ENCODE assay signal across 8 cellular contexts in genomic region chr1:152459596-152460528, GRCh38. TPM values are rescaled to one million over a fixed set of nuclear protein-coding genes. Genes with fewer than 3 reads are reported as not detected.
DNase-seq lines count a peak whose midpoint lies in the region; ATAC-seq and TF ChIP-seq lines count a peak whose summit lies in the region.

No MANE protein-coding gene starts in this region.

- BruUV-seq in Calu3 (replicated peaks; lab: Mats Ljungman, UMichigan): no TSS peak

- no peaks in the 10 kb centered on the region for H3K4me1 Mint-ChIP-seq in Calu3 (ENCODE audit: low read depth, unreplicated experiment)
- peaks cover 11% of the 10 kb centered on the region for H3K4me1 Mint-ChIP-seq in activated T-helper 17 cell treated with anti-CD3 and anti-CD28 coated beads, Interleukin-2, amount 50 U/mL, for 72 hours

- no peak overlapping the region for H3K27ac Mint-ChIP-seq in Calu3 (ENCODE audit: unreplicated experiment)
- peak overlapping the region; percentile 28 for H3K27ac Mint-ChIP-seq in activated T-helper 17 cell treated with anti-CD3 and anti-CD28 coated beads, Interleukin-2, amount 50 U/mL, for 72 hours

- intact Hi-C loops in Calu3 (cut with micrococcal nuclease; ENCODE audit: unreplicated experiment): loop anchor here (2.0 kb wide), 1 partner anchor 407 kb away; no protein-coding TSS in a partner anchor
- intact Hi-C loops in aorta (cut with DNase I): loop anchor here (5.0 kb wide), 2 partner anchors 268 to 408 kb away; no protein-coding TSS in a partner anchor

- H3K4me1 ChIP-seq in aorta (ENCODE audit: control insufficient read depth in 1 of 2, insufficient read depth in 2 of 2, low read length in 2 of 2): peaks cover 0 to 2% of the 10 kb centered on the region in 2 donors

- no peak overlapping the region for H3K27ac ChIP-seq in aorta (ENCODE audit: low read depth in 1 of 2, low read length in 2 of 2)

- H3K27me3 Mint-ChIP-seq in Calu3 (ENCODE audit: unreplicated experiment): peaks cover 43% of the 10 kb centered on the region
- no peaks in the 10 kb centered on the region for H3K27me3 Mint-ChIP-seq in activated T-helper 17 cell treated with anti-CD3 and anti-CD28 coated beads, Interleukin-2, amount 50 U/mL, for 72 hours

- no peaks in the 10 kb centered on the region for H3K36me3 ChIP-seq in aorta (ENCODE audit: control insufficient read depth in 1 of 2, insufficient read depth in 2 of 2, low read length in 1 of 2)

- peak; percentile 85 for TF ChIP-seq CTCF in Calu3 (IDR thresholded peaks at IDR 0.05; ENCODE audit: unreplicated experiment)

- WGBS in aorta, 2 donors: 38 to 43% methylated on average over 8 of the region's 8 CpGs

- no peak overlapping the region for H3K4me3 Mint-ChIP-seq in Calu3 (ENCODE audit: low read depth, unreplicated experiment)
- peak overlapping the region; percentile 52 for H3K4me3 Mint-ChIP-seq in activated T-helper 17 cell treated with anti-CD3 and anti-CD28 coated beads, Interleukin-2, amount 50 U/mL, for 72 hours

- CTCF ChIA-PET in Calu3 (lab: Charles Lee): interaction anchor here (0.6 to 3.1 kb wide), 10 partner anchors 20 to 920 kb away, joined by 3 to 63 read pairs (median 5); no protein-coding TSS in a partner anchor

- peak; percentile 85 for DNase-seq in Calu3
- DNase-seq in GM19240 (ENCODE audit: insufficient read length, low spot score): peak; percentile 30
- peak; percentile 81 for DNase-seq in RKO (ENCODE audit: low spot score)
- DNase-seq in glomerular endothelial cell (ENCODE audit: extremely low read depth, low read depth, low spot score): peak; percentile 42
- DNase-seq in renal cortical epithelial cell (ENCODE audit: low read depth): peak; percentile 55
- peak; percentile 84 to 90 for DNase-seq in aorta

- no peaks in the 10 kb centered on the region for H3K9me3 Mint-ChIP-seq in Calu3 (ENCODE audit: low read depth, unreplicated experiment)
- H3K9me3 Mint-ChIP-seq in activated T-helper 17 cell treated with anti-CD3 and anti-CD28 coated beads, Interleukin-2, amount 50 U/mL, for 72 hours: no peaks in the 10 kb centered on the region

- peak overlapping the region in 1 of 2 donors; percentile 11 for H3K4me3 ChIP-seq in aorta (ENCODE audit: low read length in 2 of 2)

- ATAC-seq in HG03378 (IDR thresholded peaks at IDR 0.05; ENCODE audit: unreplicated experiment): peak; percentile 93
- peak; percentile 92 for ATAC-seq in activated T-helper 17 cell treated with anti-CD3 and anti-CD28 coated beads, Interleukin-2, amount 50 U/mL, for 72 hours (replicated peaks)
- ATAC-seq in aorta (ENCODE audit: low FRiP score): peak; percentile 68

- no peaks in the 10 kb centered on the region for H3K9me3 ChIP-seq in aorta (ENCODE audit: control insufficient read depth, low read length)

- no peaks in the 10 kb centered on the region for H3K27me3 ChIP-seq in aorta (ENCODE audit: control insufficient read depth in 1 of 2, insufficient read depth in 2 of 2, low read length in 1 of 2)

- H3K36me3 Mint-ChIP-seq in Calu3 (ENCODE audit: insufficient read depth, unreplicated experiment): no peaks in the 10 kb centered on the region
- H3K36me3 Mint-ChIP-seq in activated T-helper 17 cell treated with anti-CD3 and anti-CD28 coated beads, Interleukin-2, amount 50 U/mL, for 72 hours (ENCODE audit: low read depth): no peaks in the 10 kb centered on the region

RNA-seq across cellular contexts. Expression of gene CRNN, which starts 45.8 kb away (rescaled TPM):
- total RNA-seq in Calu3 (2022) (not detected in 2 replicates), glomerular endothelial cell (not detected in 2 replicates), renal cortical epithelial cell (not detected in 2 replicates), aorta (not detected)
- total RNA-seq in activated T-helper 17 cell treated with anti-CD3 and anti-CD28 coated beads, Interleukin-2, amount 50 U/mL, for 72 hours: not detected
- 1 to 10 TPM; 1.4 to 3.0 TPM for polyA plus RNA-seq in aorta

RNA-seq across cellular contexts. Expression of gene LCE5A, which starts 50.7 kb away (rescaled TPM):
- not detected in 2 replicates for total RNA-seq in Calu3 (2022)
- total RNA-seq in activated T-helper 17 cell treated with anti-CD3 and anti-CD28 coated beads, Interleukin-2, amount 50 U/mL, for 72 hours: not detected
- total RNA-seq in glomerular endothelial cell: not detected in 2 replicates
- total RNA-seq in renal cortical epithelial cell: not detected in 2 replicates
- not detected for total RNA-seq in aorta
- polyA plus RNA-seq in aorta: under 1 TPM in 1 of 2 donors, not detected in 1; 0.15 TPM

RNA-seq across cellular contexts. Expression of gene CRCT1, which starts 54.4 kb away (rescaled TPM):
- total RNA-seq in Calu3 (2022) (not detected in 2 replicates), glomerular endothelial cell (not detected in 2 replicates), renal cortical epithelial cell (not detected in 2 replicates), aorta (not detected)
- total RNA-seq in activated T-helper 17 cell treated with anti-CD3 and anti-CD28 coated beads, Interleukin-2, amount 50 U/mL, for 72 hours: not detected
- polyA plus RNA-seq in aorta: 1 to 10 TPM in 1 of 2 donors, under 1 TPM in 1; 0.18 to 1.1 TPM

Comparison
In these comparisons a context has a peak if more than half of its experiments do, and no peak if none do; other contexts are left out.
1. DNase-seq: peak in every context shown above with its lines; median percentile 87 in aorta; 85 in Calu3; 81 in RKO; 55 in renal cortical epithelial cell; 42 in glomerular endothelial cell; 30 in GM19240.